22 cellular contexts compared by ENCODE assay signal in the genomic region with DNA sequence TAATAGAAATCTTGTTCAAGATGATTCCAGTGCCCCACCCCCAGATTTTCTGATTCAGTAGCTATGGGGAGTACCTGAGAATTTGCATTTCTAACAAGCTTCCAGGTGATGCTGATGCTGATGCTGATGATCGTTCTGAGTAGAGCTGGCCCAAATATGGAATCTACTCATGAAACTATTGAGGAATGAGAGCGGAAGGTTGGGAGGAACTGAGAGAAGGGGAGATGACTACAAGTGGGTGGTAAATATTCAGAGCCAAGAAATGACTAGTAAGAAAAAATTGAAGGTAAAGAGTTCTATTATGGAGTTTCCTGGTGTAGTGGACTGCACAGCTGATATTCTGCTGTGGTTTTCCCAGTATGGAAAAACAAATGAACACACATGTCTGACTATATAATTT.
A peak's percentile ranks its signal among the peaks of the same experiment; 100 is the strongest.
DNase-seq lines count a peak whose midpoint lies in the region; ATAC-seq, FAIRE-seq and TF ChIP-seq lines count a peak whose summit lies in the region.
"Had no signal": no experiment of that assay in that cellular context is flagged by ENCODE, and none has a peak within 500 bp of the region (broad histone marks: within the 10 kb centered on the region; RNA-seq: fewer than 3 reads in every experiment).

No MANE protein-coding gene starts in this region.

- peaks cover 23% of the 10 kb centered on the region for H3K9me3 Mint-ChIP-seq in Caco-2 (ENCODE audit: unreplicated experiment)
- peaks cover 2% of the 10 kb centered on the region for H3K9me3 Mint-ChIP-seq in astrocyte (ENCODE audit: unreplicated experiment)
- peaks cover 10% of the 10 kb centered on the region for H3K9me3 Mint-ChIP-seq in progenitor cell of endocrine pancreas (ENCODE audit: low read depth)

- H3K36me3 ChIP-seq in Caco-2 (ENCODE audit: control insufficient read depth, insufficient read depth, low read length) (no peaks in the 10 kb centered on the region), astrocyte (ENCODE audit: insufficient read depth, low read length) (no peaks in the 10 kb centered on the region)
- H3K36me3 ChIP-seq: BLaER1 had no signal

- H3K4me3 ChIP-seq in Caco-2 (ENCODE audit: low read depth, low read length) (no peak overlapping the region), astrocyte (ENCODE audit: insufficient read depth, low read depth, low read length) (no peak overlapping the region)
- H3K4me3 ChIP-seq: BLaER1, GM23248 had no signal

- H4K20me1 ChIP-seq in astrocyte (ENCODE audit: insufficient read depth, low read length), result no peaks in the 10 kb centered on the region
- H4K20me1 ChIP-seq: BLaER1 had no signal

- H3K27me3 Mint-ChIP-seq in Caco-2 (ENCODE audit: insufficient read depth, unreplicated experiment) (no peaks in the 10 kb centered on the region), astrocyte (ENCODE audit: low read depth, unreplicated experiment) (no peaks in the 10 kb centered on the region), progenitor cell of endocrine pancreas (no peaks in the 10 kb centered on the region)
- H3K27me3 Mint-ChIP-seq: CD4-positive, CD25-positive, alpha-beta regulatory T cell had no signal

- H3K4me1 Mint-ChIP-seq in Caco-2 (ENCODE audit: low read depth, unreplicated experiment), result peaks cover 48% of the 10 kb centered on the region
- H3K4me1 Mint-ChIP-seq in astrocyte (ENCODE audit: low read depth, unreplicated experiment), result peaks cover 10% of the 10 kb centered on the region
- H3K4me1 Mint-ChIP-seq in progenitor cell of endocrine pancreas (ENCODE audit: low read depth), result peaks cover 43% of the 10 kb centered on the region
- H3K4me1 Mint-ChIP-seq: B cell; CD4-positive, CD25-positive, alpha-beta regulatory T cell had no signal

- H3K36me3 Mint-ChIP-seq in Caco-2 (ENCODE audit: insufficient read depth, unreplicated experiment) (peaks cover 6% of the 10 kb centered on the region), astrocyte (ENCODE audit: low read depth, unreplicated experiment) (no peaks in the 10 kb centered on the region), progenitor cell of endocrine pancreas (ENCODE audit: insufficient read depth) (peaks cover 8% of the 10 kb centered on the region)
- H3K36me3 Mint-ChIP-seq: CD4-positive, CD25-positive, alpha-beta regulatory T cell; CD8-positive, alpha-beta T cell had no signal

- no peak overlapping the region for H3K4me2 ChIP-seq in astrocyte (ENCODE audit: low read length)
- H3K4me2 ChIP-seq: BLaER1 had no signal

- H3K9ac ChIP-seq in astrocyte (ENCODE audit: low read length), result no peak overlapping the region
- H3K9ac ChIP-seq: BLaER1, GM23248 had no signal

- peak; percentile 64 for ATAC-seq in GM21717 (IDR thresholded peaks at IDR 0.05; ENCODE audit: unreplicated experiment)
- ATAC-seq in HG02852 (IDR thresholded peaks at IDR 0.05; ENCODE audit: unreplicated experiment), result no peak
- ATAC-seq: CD8-positive, alpha-beta T cell had no signal

- no peak for TF ChIP-seq CTCF in Caco-2 (IDR thresholded peaks at IDR 0.05; ENCODE audit: insufficient read depth in 1 of 2, low read depth in 1 of 2, low read length in 1 of 2, severe bottlenecking in 1 of 2, unreplicated experiment in 1 of 2)
- no peak for TF ChIP-seq CTCF in astrocyte (IDR thresholded peaks at IDR 0.05; ENCODE audit: insufficient read depth, low read depth, low read length)
- TF ChIP-seq CTCF in progenitor cell of endocrine pancreas (IDR thresholded peaks at IDR 0.05; ENCODE audit: unreplicated experiment), result no peak

- no TSS peak for BruUV-seq in Caco-2 (replicated peaks; lab: Mats Ljungman, UMichigan)

- DNase-seq in Caco-2, result no peak
- peak; percentile 52 for DNase-seq in astrocyte (ENCODE audit: low read depth)
- no peak for DNase-seq in progenitor cell of endocrine pancreas (ENCODE audit: low spot score, unreplicated experiment)
- DNase-seq in NCI-H526 treated with DMSO at 0.1 percent for 48 hours (lab: John Stamatoyannopoulos, UW), result no peak
- no peak for DNase-seq in stimulated activated CD4-positive, alpha-beta T cell treated with anti-CD3 and anti-CD28 coated beads, Interleukin-12 subunit alpha, Interleukin-12 subunit beta, amount 100 ng/mL, for 4 hours
- DNase-seq: CD4-positive, CD25-positive, alpha-beta regulatory T cell; CD8-positive, alpha-beta T cell; DMS53; DMS79 treated with DMSO at 0.1 percent for 48 hours; GF-D8; GM23248; H7; HCEC 1CT had no signal

- no peak overlapping the region for H2AFZ ChIP-seq in astrocyte (ENCODE audit: low read depth, low read length)
- H2AFZ ChIP-seq: GM23248 had no signal

- H3K4me3 Mint-ChIP-seq in Caco-2 (ENCODE audit: unreplicated experiment) (no peak overlapping the region), astrocyte (ENCODE audit: unreplicated experiment) (no peak overlapping the region), progenitor cell of endocrine pancreas (ENCODE audit: low read depth) (no peak overlapping the region)
- H3K4me3 Mint-ChIP-seq: B cell; CD4-positive, CD25-positive, alpha-beta regulatory T cell; CD8-positive, alpha-beta T cell had no signal

- H3K27me3 ChIP-seq in Caco-2 (replicated peaks; ENCODE audit: control insufficient read depth, insufficient read depth, low read length) (no peaks in the 10 kb centered on the region), astrocyte (ENCODE audit: insufficient read depth, low read length) (no peaks in the 10 kb centered on the region)
- H3K27me3 ChIP-seq: BLaER1 had no signal

- CTCF ChIA-PET in Caco-2 (lab: Charles Lee), result no interaction called here

- intact Hi-C loops in Caco-2 (cut with micrococcal nuclease; ENCODE audit: unreplicated experiment), result no loop called here

- H3K27ac ChIP-seq in astrocyte (ENCODE audit: low read depth, low read length), result no peak overlapping the region
- H3K27ac ChIP-seq: 22Rv1, BLaER1, C4-2B, GM23248 had no signal

- POLR2A ChIA-PET in Caco-2 (lab: Charles Lee), result no interaction called here

- H3K9me3 ChIP-seq in Caco-2, result peaks cover 7% of the 10 kb centered on the region; the same call in 1 of the 2 replicates
- no peaks in the 10 kb centered on the region for H3K9me3 ChIP-seq in astrocyte (ENCODE audit: insufficient read depth, low read depth, low read length)
- H3K9me3 ChIP-seq: BLaER1 had no signal

- H3K27ac Mint-ChIP-seq in Caco-2 (ENCODE audit: unreplicated experiment), result peak overlapping the region; percentile 36
- H3K27ac Mint-ChIP-seq in astrocyte (ENCODE audit: unreplicated experiment), result no peak overlapping the region
- H3K27ac Mint-ChIP-seq in progenitor cell of endocrine pancreas, result peak overlapping the region; percentile 47
- H3K27ac Mint-ChIP-seq: B cell; CD4-positive, CD25-positive, alpha-beta regulatory T cell; CD8-positive, alpha-beta T cell had no signal

- no peaks in the 10 kb centered on the region for H3K79me2 ChIP-seq in astrocyte (ENCODE audit: insufficient read depth, low read length)

- H3K4me1 ChIP-seq in Caco-2 (peaks cover 27% of the 10 kb centered on the region), astrocyte (ENCODE audit: insufficient read depth, low read length) (no peaks in the 10 kb centered on the region)
- H3K4me1 ChIP-seq: BLaER1 had no signal

- peak; percentile 37 for FAIRE-seq in astrocyte (lab: Jason Lieb, UNC)
- FAIRE-seq: A204.1, GM19239, H1 had no signal
